In the genomic region with DNA sequence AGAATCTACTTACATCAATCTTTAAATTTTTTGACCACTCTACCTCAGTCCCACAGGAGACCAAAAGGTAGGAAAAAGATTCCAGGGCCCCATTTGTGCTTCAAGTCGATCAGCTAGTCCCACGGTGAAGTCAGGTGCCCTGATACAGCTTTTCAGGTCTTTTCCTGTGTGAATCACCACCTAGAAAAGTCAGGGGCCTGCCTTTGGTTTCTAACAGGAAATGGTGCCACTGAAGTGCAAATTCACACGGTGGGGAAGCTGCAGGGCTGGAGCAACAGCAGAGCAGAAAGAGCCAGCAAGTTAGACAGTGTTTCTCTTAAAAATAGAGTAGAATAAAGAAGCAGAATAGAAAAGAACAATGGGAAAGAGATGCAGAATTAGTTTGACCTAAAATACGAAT, we compare ENCODE assay signal across 8 cellular contexts.
A peak's percentile ranks its signal among the peaks of the same experiment; 100 is the strongest.
DNase-seq lines count a peak whose midpoint lies in the region; ATAC-seq and TF ChIP-seq lines count a peak whose summit lies in the region.

No MANE protein-coding gene starts in this region.

- intact Hi-C loops in Caco-2 (cut with micrococcal nuclease; ENCODE audit: unreplicated experiment) = loop anchor here (10.0 kb wide), 2 partner anchors 272 to 1228 kb away; no protein-coding TSS in a partner anchor

- H3K4me3 ChIP-seq in Caco-2 (ENCODE audit: low read depth, low read length) (no peak overlapping the region), HUES64 (ENCODE audit: low read length) (peak overlapping the region; percentile 44), HAP-1 (no peak overlapping the region)

- peak; percentile 92 for ATAC-seq in GM21390 (IDR thresholded peaks at IDR 0.05; ENCODE audit: unreplicated experiment)

- no peaks in the 10 kb centered on the region for H3K27me3 ChIP-seq in Caco-2 (replicated peaks; ENCODE audit: control insufficient read depth, insufficient read depth, low read length)
- no peaks in the 10 kb centered on the region for H3K27me3 ChIP-seq in HUES64 (ENCODE audit: insufficient read depth, low read length)
- no peaks in the 10 kb centered on the region for H3K27me3 ChIP-seq in HAP-1 (ENCODE audit: low read depth)

- peak overlapping the region; percentile 69 for H3K27ac ChIP-seq in HUES64 (ENCODE audit: low read depth, low read length)

- TF ChIP-seq CTCF in Caco-2 (IDR thresholded peaks at IDR 0.05; ENCODE audit: insufficient read depth in 1 of 2, low read depth in 1 of 2, low read length in 1 of 2, severe bottlenecking in 1 of 2, unreplicated experiment in 1 of 2) = no peak

- peak overlapping the region; percentile 75 for H3K27ac Mint-ChIP-seq in Caco-2 (ENCODE audit: unreplicated experiment)

- DNase-seq in Caco-2 (no peak), activated T-cell treated with anti-CD3 and anti-CD28 coated beads for 4 hours (peak; percentile 58), islet precursor cell (peak; percentile 89), HAP-1 (ENCODE audit: low spot score in 2 of 2) (no peak), GM03348 (ENCODE audit: low spot score) (no peak)
- peak; percentile 57 for DNase-seq in stimulated activated naive CD4-positive, alpha-beta T cell treated with Interleukin-2 at 50 U/mL for 16 hours (lab: John Stamatoyannopoulos, UW)

- H3K9ac ChIP-seq in HUES64 (ENCODE audit: low read depth, low read length) = peak overlapping the region; percentile 65; the same call in 1 of the 2 replicates

- no peaks in the 10 kb centered on the region for H3K36me3 ChIP-seq in Caco-2 (ENCODE audit: control insufficient read depth, insufficient read depth, low read length)
- H3K36me3 ChIP-seq in HUES64 (ENCODE audit: insufficient read depth, low read length) = no peaks in the 10 kb centered on the region
- H3K36me3 ChIP-seq in HAP-1 (replicated peaks) = no peaks in the 10 kb centered on the region

- peaks cover 7% of the 10 kb centered on the region for H3K36me3 Mint-ChIP-seq in Caco-2 (ENCODE audit: insufficient read depth, unreplicated experiment)

- peaks cover 4% of the 10 kb centered on the region for H3K9me3 Mint-ChIP-seq in Caco-2 (ENCODE audit: unreplicated experiment)

- H3K27me3 Mint-ChIP-seq in Caco-2 (ENCODE audit: insufficient read depth, unreplicated experiment) = no peaks in the 10 kb centered on the region

- CTCF ChIA-PET in Caco-2 (lab: Charles Lee) = no interaction called here

- H3K9me3 ChIP-seq in Caco-2 = no peaks in the 10 kb centered on the region
- no peaks in the 10 kb centered on the region for H3K9me3 ChIP-seq in HUES64 (ENCODE audit: insufficient read depth, low read depth, low read length)
- H3K9me3 ChIP-seq in HAP-1 = no peaks in the 10 kb centered on the region

- H3K4me1 ChIP-seq in Caco-2 = peaks cover 80% of the 10 kb centered on the region
- H3K4me1 ChIP-seq in HUES64 (ENCODE audit: insufficient read depth, low read length) = peaks cover 59% of the 10 kb centered on the region
- no peaks in the 10 kb centered on the region for H3K4me1 ChIP-seq in HAP-1

- WGBS in HUES64 = under 1% methylated on average over 4 of the region's 4 CpGs

- POLR2A ChIA-PET in Caco-2 (lab: Charles Lee) = no interaction called here

- no peak overlapping the region for H3K4me3 Mint-ChIP-seq in Caco-2 (ENCODE audit: unreplicated experiment)

- in situ Hi-C loops in HAP-1 (cut with MboI; ENCODE audit: low sequenced_read_pairs) = no loop called here

- no TSS peak for BruUV-seq in Caco-2 (replicated peaks; lab: Mats Ljungman, UMichigan)

- peaks cover 72% of the 10 kb centered on the region for H3K4me1 Mint-ChIP-seq in Caco-2 (ENCODE audit: low read depth, unreplicated experiment)

Comparison
In these comparisons a context has a peak if more than half of its experiments do, and no peak if none do; other contexts are left out.
1. DNase-seq: peak in activated T-cell treated with anti-CD3 and anti-CD28 coated beads for 4 hours (single experiment), islet precursor cell (single experiment) and stimulated activated naive CD4-positive, alpha-beta T cell treated with Interleukin-2 at 50 U/mL for 16 hours (single experiment); none in Caco-2 (0 of 2), HAP-1 (0 of 2) and GM03348 (single experiment).